ENCODE assay signal across 11 cellular contexts in the genomic region with DNA sequence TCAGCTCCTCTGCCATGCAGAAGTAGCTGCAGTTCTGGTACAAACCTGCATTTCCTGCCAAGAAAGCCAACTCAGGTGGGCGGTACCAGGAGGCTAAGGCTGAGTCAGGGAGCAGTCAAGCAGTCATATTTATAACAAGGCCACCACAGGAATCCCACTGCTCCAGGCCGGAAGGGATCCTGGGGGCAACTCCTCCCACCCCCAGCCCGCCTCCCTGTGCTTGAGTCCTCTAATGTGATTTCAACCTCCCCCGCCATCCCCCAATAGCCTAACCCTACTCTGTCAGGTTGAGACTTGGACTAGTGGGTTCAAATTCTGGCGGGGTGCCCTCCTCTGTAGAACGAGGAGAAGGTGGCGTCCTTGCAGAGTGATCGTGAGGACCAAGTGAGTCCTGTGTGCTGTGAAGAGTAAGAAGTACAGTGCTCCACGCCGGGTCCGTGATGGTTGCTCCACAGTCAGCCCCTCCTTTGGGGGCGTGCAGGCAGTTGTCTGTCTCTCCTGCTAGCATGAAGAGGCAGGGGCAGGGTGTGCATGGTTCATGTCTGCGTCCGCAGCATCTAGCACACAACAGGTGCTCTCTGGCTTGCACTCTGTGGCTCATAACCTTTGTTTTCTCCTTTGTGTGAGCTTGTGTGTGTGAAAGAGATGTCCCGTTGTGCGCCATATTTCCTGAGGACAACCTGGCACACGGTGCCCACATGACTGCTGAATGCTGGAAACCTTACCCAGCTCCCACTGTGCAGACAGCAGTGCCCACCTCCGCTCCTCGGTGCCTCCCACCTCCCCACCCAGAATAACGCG.
DNase-seq lines count a peak whose midpoint lies in the region; ATAC-seq, FAIRE-seq and TF ChIP-seq lines count a peak whose summit lies in the region.
"Had no signal": no experiment of that assay in that cellular context is flagged by ENCODE, and none has a peak within 500 bp of the region (broad histone marks: within the 10 kb centered on the region; RNA-seq: fewer than 3 reads in every experiment).

No MANE protein-coding gene starts in this region.

- H3K27me3 ChIP-seq in NT2/D1 (ENCODE audit: insufficient read depth, insufficient read length), result no peaks in the 10 kb centered on the region
- no peaks in the 10 kb centered on the region for H3K27me3 ChIP-seq in endothelial cell of umbilical vein (ENCODE audit: control insufficient read depth in 2 of 2, insufficient read depth in 2 of 2, low read length in 2 of 2)

- peak; percentile 55 for FAIRE-seq in endothelial cell of umbilical vein (lab: Jason Lieb, UNC)

- H3K4me3 Mint-ChIP-seq in Calu3 (ENCODE audit: low read depth, unreplicated experiment), result no peak overlapping the region
- H3K4me3 Mint-ChIP-seq in effector memory CD8-positive, alpha-beta T cell, result no peak overlapping the region
- no peak overlapping the region for H3K4me3 Mint-ChIP-seq in activated T-helper 2 cell treated with anti-CD3 and anti-CD28 coated beads, Interferon-gamma antibody, Interleukin-2, Interleukin-4, amounts not matched to agents 10 μg/mL and 5 μg/mL and 100 μg/mL, durations not matched to agents 14 hours and 24 hours and 36 hours (ENCODE audit: low read depth)

- H3K9ac ChIP-seq in NT2/D1 (ENCODE audit: insufficient read length, low read depth), result peak overlapping the region; percentile 65
- H3K9ac ChIP-seq in endothelial cell of umbilical vein (replicated peaks; ENCODE audit: extremely low read depth, insufficient read depth, low read length), result no peak overlapping the region

- peaks cover 37% of the 10 kb centered on the region for H3K4me1 ChIP-seq in NT2/D1 (ENCODE audit: insufficient read depth, insufficient read length)
- peaks cover 4% of the 10 kb centered on the region for H3K4me1 ChIP-seq in endothelial cell of umbilical vein (ENCODE audit: control insufficient read depth, extremely low read depth, insufficient read depth, low read length)

- no peaks in the 10 kb centered on the region for H4K20me1 ChIP-seq in endothelial cell of umbilical vein (replicated peaks; ENCODE audit: control insufficient read depth, extremely low read depth, insufficient read depth, low read length)

- BruUV-seq in Calu3 (replicated peaks; lab: Mats Ljungman, UMichigan) (no TSS peak), endothelial cell of umbilical vein (replicated peaks; lab: Mats Ljungman, UMichigan) (no TSS peak)

- POLR2A ChIA-PET in endothelial cell of umbilical vein (lab: Charles Lee), result no interaction called here

- H3K36me3 Mint-ChIP-seq in Calu3 (ENCODE audit: insufficient read depth, unreplicated experiment), result peaks cover 26% of the 10 kb centered on the region
- no peaks in the 10 kb centered on the region for H3K36me3 Mint-ChIP-seq in effector memory CD8-positive, alpha-beta T cell (ENCODE audit: insufficient read depth)
- H3K36me3 Mint-ChIP-seq in activated T-helper 2 cell treated with anti-CD3 and anti-CD28 coated beads, Interferon-gamma antibody, Interleukin-2, Interleukin-4, amounts not matched to agents 10 μg/mL and 5 μg/mL and 100 μg/mL, durations not matched to agents 14 hours and 24 hours and 36 hours (ENCODE audit: low read depth), result no peaks in the 10 kb centered on the region

- peak overlapping the region; percentile 17 for H3K27ac Mint-ChIP-seq in Calu3 (ENCODE audit: unreplicated experiment)
- no peak overlapping the region for H3K27ac Mint-ChIP-seq in effector memory CD8-positive, alpha-beta T cell
- H3K27ac Mint-ChIP-seq in activated T-helper 2 cell treated with anti-CD3 and anti-CD28 coated beads, Interferon-gamma antibody, Interleukin-2, Interleukin-4, amounts not matched to agents 10 μg/mL and 5 μg/mL and 100 μg/mL, durations not matched to agents 14 hours and 24 hours and 36 hours, result no peak overlapping the region

- no peaks in the 10 kb centered on the region for H3K27me3 Mint-ChIP-seq in Calu3 (ENCODE audit: unreplicated experiment)
- H3K27me3 Mint-ChIP-seq in effector memory CD8-positive, alpha-beta T cell, result peaks cover 15 to 48% of the 10 kb centered on the region in 2 donors
- H3K27me3 Mint-ChIP-seq in activated T-helper 2 cell treated with anti-CD3 and anti-CD28 coated beads, Interferon-gamma antibody, Interleukin-2, Interleukin-4, amounts not matched to agents 10 μg/mL and 5 μg/mL and 100 μg/mL, durations not matched to agents 14 hours and 24 hours and 36 hours (ENCODE audit: low read depth), result peaks cover 3% of the 10 kb centered on the region

- H3K4me3 ChIP-seq in NT2/D1 (ENCODE audit: insufficient read length, low read depth), result no peak overlapping the region
- no peak overlapping the region for H3K4me3 ChIP-seq in endothelial cell of umbilical vein (replicated peaks in 1 of 3; ENCODE audit: insufficient read depth in 1 of 3, low read depth in 1 of 3, low read length in 3 of 3)

- no peak overlapping the region for H3K4me2 ChIP-seq in endothelial cell of umbilical vein (ENCODE audit: insufficient read depth, low read length)

- no peaks in the 10 kb centered on the region for H3K9me3 ChIP-seq in NT2/D1 (ENCODE audit: insufficient read depth, low read length)
- H3K9me3 ChIP-seq in endothelial cell of umbilical vein (replicated peaks; ENCODE audit: control insufficient read depth, insufficient read depth, low read length), result no peaks in the 10 kb centered on the region

- H3K36me3 ChIP-seq in NT2/D1 (ENCODE audit: insufficient read depth, insufficient read length, low read length) (peaks cover 48% of the 10 kb centered on the region), endothelial cell of umbilical vein (ENCODE audit: control insufficient read depth in 2 of 2, extremely low read depth in 1 of 2, insufficient read depth in 2 of 2, low read length in 2 of 2) (peaks cover 0 to 3% of the 10 kb centered on the region in 2 experiments)

- DNase-seq in Calu3 (peak; percentile 67), NT2/D1 (ENCODE audit: low read depth, low spot score) (peak; percentile 39), endothelial cell of umbilical vein (ENCODE audit: low read depth, low spot score) (no peak), non-pigmented ciliary epithelial cell (ENCODE audit: low read depth) (peak; percentile 73)
- DNase-seq in effector memory CD8-positive, alpha-beta T cell, result no peak
- no peak for DNase-seq in activated T-helper 2 cell treated with anti-CD3 and anti-CD28 coated beads, Interferon-gamma antibody, Interleukin-2, Interleukin-4, amounts not matched to agents 10 μg/mL and 5 μg/mL and 100 μg/mL, durations not matched to agents 14 hours and 24 hours and 36 hours (ENCODE audit: low spot score)
- DNase-seq: anterior cingulate cortex; left cardiac atrium; stimulated activated CD4-positive, alpha-beta T cell treated with anti-CD3 and anti-CD28 coated beads, Interleukin-15, amount 100 ng/mL, for 24 hours had no signal

- H3K4me1 Mint-ChIP-seq in Calu3 (ENCODE audit: low read depth, unreplicated experiment), result peaks cover 41% of the 10 kb centered on the region
- no peaks in the 10 kb centered on the region for H3K4me1 Mint-ChIP-seq in effector memory CD8-positive, alpha-beta T cell (ENCODE audit: low read depth in 2 of 2)
- no peaks in the 10 kb centered on the region for H3K4me1 Mint-ChIP-seq in activated T-helper 2 cell treated with anti-CD3 and anti-CD28 coated beads, Interferon-gamma antibody, Interleukin-2, Interleukin-4, amounts not matched to agents 10 μg/mL and 5 μg/mL and 100 μg/mL, durations not matched to agents 14 hours and 24 hours and 36 hours (ENCODE audit: low read depth)

- H3K9me1 ChIP-seq in endothelial cell of umbilical vein (replicated peaks; ENCODE audit: control insufficient read depth, extremely low read depth, insufficient read depth, low read length), result no peaks in the 10 kb centered on the region

- no peak overlapping the region for H2AFZ ChIP-seq in endothelial cell of umbilical vein (ENCODE audit: low read depth, low read length)

- CTCF ChIA-PET in Calu3 (lab: Charles Lee), result interaction anchor here (0.6 to 4.0 kb wide), 6 partner anchors 9 to 121 kb away, joined by 3 to 23 read pairs (median 4); no protein-coding TSS in a partner anchor
- CTCF ChIA-PET in endothelial cell of umbilical vein (lab: Charles Lee), result interaction anchor here (1.0 to 4.4 kb wide), 4 partner anchors 8 to 161 kb away, joined by 3 to 39 read pairs (median 5); no protein-coding TSS in a partner anchor

- H3K27ac ChIP-seq in endothelial cell of umbilical vein (ENCODE audit: insufficient read depth, low read depth, low read length), result no peak overlapping the region

- ATAC-seq in effector memory CD8-positive, alpha-beta T cell (replicated peaks), result no peak
- ATAC-seq in GM21360 (IDR thresholded peaks at IDR 0.05; ENCODE audit: unreplicated experiment) (no peak), HG03097 (IDR thresholded peaks at IDR 0.05; ENCODE audit: low FRiP score, unreplicated experiment) (no peak)

- TF ChIP-seq CTCF in Calu3 (IDR thresholded peaks at IDR 0.05; ENCODE audit: unreplicated experiment) (no peak), endothelial cell of umbilical vein (IDR thresholded peaks at IDR 0.05; ENCODE audit: extremely low read depth in 1 of 2, insufficient read depth in 1 of 2, low read depth in 1 of 2, low read length in 2 of 2) (no peak)

- intact Hi-C loops in Calu3 (cut with micrococcal nuclease; ENCODE audit: unreplicated experiment), result no loop called here
- intact Hi-C loops in endothelial cell of umbilical vein (cut with micrococcal nuclease), result no loop called here
- intact Hi-C loops in activated T-helper 2 cell treated with anti-CD3 and anti-CD28 coated beads, Interferon-gamma antibody, Interleukin-2, Interleukin-4, amounts not matched to agents 10 μg/mL and 5 μg/mL and 100 μg/mL, durations not matched to agents 14 hours and 24 hours and 36 hours (cut with micrococcal nuclease), result no loop called here

- no peak for TF ChIP-seq POLR2A in endothelial cell of umbilical vein (IDR thresholded peaks at IDR 0.05; ENCODE audit: low read depth, low read length)

- dilution Hi-C loops in endothelial cell of umbilical vein (cut with MboI; ENCODE audit: extremely low pct_ligation_motif_present, low sequenced_read_pairs), result no loop called here

- H3K9me3 Mint-ChIP-seq in Calu3 (ENCODE audit: low read depth, unreplicated experiment), result no peaks in the 10 kb centered on the region
- H3K9me3 Mint-ChIP-seq in effector memory CD8-positive, alpha-beta T cell, result no peaks in the 10 kb centered on the region
- H3K9me3 Mint-ChIP-seq in activated T-helper 2 cell treated with anti-CD3 and anti-CD28 coated beads, Interferon-gamma antibody, Interleukin-2, Interleukin-4, amounts not matched to agents 10 μg/mL and 5 μg/mL and 100 μg/mL, durations not matched to agents 14 hours and 24 hours and 36 hours, result no peaks in the 10 kb centered on the region

- peaks cover 4% of the 10 kb centered on the region for H3K79me2 ChIP-seq in endothelial cell of umbilical vein (ENCODE audit: control insufficient read depth, insufficient read depth, low read length)

TF ChIP-seq in endothelial cell of umbilical vein, 7 proteins besides CTCF, POLR2A, EP300 and RAD21 (continues in another document):
- TF ChIP-seq EZH2 (IDR thresholded peaks at IDR 0.05; ENCODE audit: borderline replicate concordance, low read depth, low read length, severe bottlenecking), result no peak
- TF ChIP-seq FOS (IDR thresholded peaks at IDR 0.05; ENCODE audit: borderline replicate concordance, insufficient read depth, low read length), result no peak
- TF ChIP-seq GATA2 (IDR thresholded peaks at IDR 0.05; ENCODE audit: insufficient read depth, insufficient read length, low read depth, low read length), result no peak
- TF ChIP-seq POLR2AphosphoS5 (IDR thresholded peaks at IDR 0.05; ENCODE audit: insufficient read depth, low read depth, low read length), result no peak

Comparison
In these comparisons a context has a peak if more than half of its experiments do, and no peak if none do; other contexts are left out.
1. DNase-seq: peak in Calu3 (single experiment), NT2/D1 (single experiment) and non-pigmented ciliary epithelial cell (single experiment); none in endothelial cell of umbilical vein (single experiment), effector memory CD8-positive, alpha-beta T cell (0 of 3) and activated T-helper 2 cell treated with anti-CD3 and anti-CD28 coated beads, Interferon-gamma antibody, Interleukin-2, Interleukin-4, amounts not matched to agents 10 μg/mL and 5 μg/mL and 100 μg/mL, durations not matched to agents 14 hours and 24 hours and 36 hours (single experiment).